ENCODE assay signal across 8 cellular contexts in the genomic region with DNA sequence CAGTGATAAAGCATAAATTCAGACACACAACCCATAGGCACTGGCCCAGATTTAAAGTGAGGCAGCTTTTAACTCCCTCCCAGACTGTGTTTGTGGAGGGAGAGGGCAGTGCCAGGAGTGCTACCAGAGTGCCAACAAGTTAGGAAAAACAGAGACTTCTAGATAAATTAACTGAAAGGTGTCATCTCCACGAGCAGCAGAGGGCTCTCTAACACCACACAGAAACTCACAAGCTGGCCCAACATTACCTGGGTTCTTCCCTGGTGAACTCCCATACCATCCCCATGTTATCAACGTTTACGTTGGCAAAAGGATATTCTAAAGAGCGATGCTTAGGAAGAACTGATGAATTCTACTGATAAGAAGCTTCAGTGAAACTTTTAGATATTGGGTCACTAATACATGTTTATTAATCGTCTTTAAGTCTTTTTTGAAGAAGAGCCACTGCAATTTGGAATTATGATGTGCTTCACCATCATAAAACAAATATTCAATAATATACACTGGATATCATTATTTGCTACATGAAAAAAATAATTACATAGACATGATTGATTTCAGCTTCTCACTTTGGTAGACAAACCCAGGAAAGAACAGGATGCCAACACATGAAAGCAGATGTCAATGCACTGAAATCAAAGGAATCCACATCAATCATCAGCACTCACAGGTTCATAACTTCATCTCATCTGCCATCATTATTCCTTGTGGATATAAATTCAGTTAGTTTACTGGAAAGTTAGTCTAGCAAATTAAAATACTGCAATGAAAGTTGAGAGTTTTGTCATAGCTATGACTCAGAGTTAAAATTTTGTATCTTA.
A peak's percentile ranks its signal among the peaks of the same experiment; 100 is the strongest.
DNase-seq lines count a peak whose midpoint lies in the region; ATAC-seq, FAIRE-seq and TF ChIP-seq lines count a peak whose summit lies in the region.

No MANE protein-coding gene starts in this region.

- no peak overlapping the region for H3K27ac ChIP-seq in OCI-LY7 (ENCODE audit: low read depth, low read length, poor library complexity, severe bottlenecking)

- H3K79me2 ChIP-seq in OCI-LY7 (ENCODE audit: insufficient read depth, low read depth, low read length) = no peaks in the 10 kb centered on the region

- no peaks in the 10 kb centered on the region for H3K9me2 ChIP-seq in OCI-LY7 (ENCODE audit: insufficient read depth, low read length)

- peak; percentile 71 for TF ChIP-seq CTCF in OCI-LY7 (conservative IDR thresholded peaks at IDR 0.05; ENCODE audit: low read length)

- no peaks in the 10 kb centered on the region for H3K36me3 ChIP-seq in OCI-LY7 (ENCODE audit: insufficient read depth, low read length)

- peak; percentile 13 for ATAC-seq in left ventricle myocardium superior
- ATAC-seq in sciatic nerve = peak; percentile 14

- H3K4me3 ChIP-seq in OCI-LY7 (ENCODE audit: low read depth, low read length, poor library complexity, severe bottlenecking) = no peak overlapping the region

- no peak overlapping the region for H2AFZ ChIP-seq in OCI-LY7 (ENCODE audit: low read length)

- intact Hi-C loops in OCI-LY7 (cut with micrococcal nuclease; ENCODE audit: unreplicated experiment) = loop anchor here (2.0 kb wide), 1 partner anchor 204 kb away; no protein-coding TSS in a partner anchor
- intact Hi-C loops in left ventricle myocardium superior (cut with micrococcal nuclease) = loop anchor here (2.0 kb wide), 1 partner anchor 206 kb away; no protein-coding TSS in a partner anchor
- intact Hi-C loops in sciatic nerve (cut with DNase I) = no loop called here

- no peak overlapping the region for H3K4me2 ChIP-seq in OCI-LY7 (ENCODE audit: low read length)

- DNase-seq in ELF-1 (ENCODE audit: low read depth, low spot score) = peak; percentile 44
- DNase-seq in HTR-8/SVneo (ENCODE audit: insufficient read length, low spot score) = peak; percentile 8
- peak; percentile 16 for DNase-seq in OCI-LY7 (ENCODE audit: low spot score)
- DNase-seq in activated naive CD4-positive, alpha-beta T cell treated with anti-CD3 and anti-CD28 coated beads, Interleukin-2, amount 50 U/mL, for 16 hours = peak; percentile 34
- no peak for DNase-seq in left ventricle myocardium superior
- DNase-seq in sciatic nerve (ENCODE audit: low spot score) = no peak
- no peak for DNase-seq in hepatic stellate cell (ENCODE audit: low spot score)
- no peak for DNase-seq in KG1 (lab: John Stamatoyannopoulos, UW)

- no TSS peak for BruUV-seq in OCI-LY7 (replicated peaks; lab: Mats Ljungman, UMichigan)

- no peaks in the 10 kb centered on the region for H4K20me1 ChIP-seq in OCI-LY7 (ENCODE audit: insufficient read depth, low read length)

- CTCF ChIA-PET in OCI-LY7 (lab: Charles Lee; ENCODE audit: unreplicated experiment) = interaction anchor here (0.7 kb wide), 1 partner anchor 41 kb away, joined by 3 read pairs; no protein-coding TSS in a partner anchor

- no peak for FAIRE-seq in HTR-8/SVneo (lab: Jason Lieb, UNC)

- no peaks in the 10 kb centered on the region for H3K4me1 ChIP-seq in OCI-LY7 (ENCODE audit: insufficient read depth, low read length, poor library complexity, severe bottlenecking)

- POLR2A ChIA-PET in OCI-LY7 (lab: Charles Lee) = interaction anchor here (0.6 to 1.0 kb wide), 2 partner anchors 16 to 407 kb away, joined by 3 to 6 read pairs; no protein-coding TSS in a partner anchor

- H3K9me3 ChIP-seq in OCI-LY7 (ENCODE audit: low read length) = no peaks in the 10 kb centered on the region

Comparison
In these comparisons a context has a peak if more than half of its experiments do, and no peak if none do; other contexts are left out.
1. DNase-seq: peak in ELF-1 (single experiment), HTR-8/SVneo (single experiment), OCI-LY7 (single experiment) and activated naive CD4-positive, alpha-beta T cell treated with anti-CD3 and anti-CD28 coated beads, Interleukin-2, amount 50 U/mL, for 16 hours (single experiment); none in left ventricle myocardium superior (single experiment), sciatic nerve (single experiment), hepatic stellate cell (single experiment) and KG1 (single experiment).